Comparison of ENCODE assay signal across 26 cellular contexts in genomic region chr10:122388287-122388997, GRCh38.
DNase-seq lines count a peak whose midpoint lies in the region; ATAC-seq, FAIRE-seq and TF ChIP-seq lines count a peak whose summit lies in the region.
"Had no signal": no experiment of that assay in that cellular context is flagged by ENCODE, and none has a peak within 500 bp of the region (broad histone marks: within the 10 kb centered on the region; RNA-seq: fewer than 3 reads in every experiment).

No MANE protein-coding gene starts in this region.

- no peak overlapping the region for H3K4me3 ChIP-seq in WERI-Rb-1 (ENCODE audit: low read depth, low read length)
- H3K4me3 ChIP-seq: dorsolateral prefrontal cortex, SJSA1, stomach had no signal

- peak; percentile 75 to 89 for ATAC-seq in activated CD4-positive, CD25-positive, alpha-beta regulatory T cell treated with anti-CD3 and anti-CD28 coated beads, Interleukin-2, amount 50 U/mL, for 24 hours
- ATAC-seq: left lobe of liver; naive thymus-derived CD4-positive, alpha-beta T cell; right cardiac atrium had no signal

- no peaks in the 10 kb centered on the region for H3K27me3 ChIP-seq in WERI-Rb-1 (ENCODE audit: insufficient read depth, low read depth, severe bottlenecking)
- H3K27me3 ChIP-seq: dorsolateral prefrontal cortex, SJSA1, stomach had no signal

- H3K27me3 Mint-ChIP-seq in stimulated activated naive CD8-positive, alpha-beta T cell treated with anti-CD3 and anti-CD28 coated beads, Interleukin-15, Interleukin-2, amounts not matched to agents 100 ng/mL and 50 ng/mL, for 24 hours: no peaks in the 10 kb centered on the region
- H3K27me3 Mint-ChIP-seq: CD4-positive, alpha-beta memory T cell had no signal

- no peaks in the 10 kb centered on the region for H3K9me3 ChIP-seq in WERI-Rb-1 (ENCODE audit: severe bottlenecking)
- H3K9me3 ChIP-seq: SJSA1, stomach had no signal

- H3K36me3 ChIP-seq in WERI-Rb-1: peaks cover 2% of the 10 kb centered on the region
- H3K36me3 ChIP-seq: SJSA1 had no signal

- H3K4me3 Mint-ChIP-seq in stimulated activated naive CD8-positive, alpha-beta T cell treated with anti-CD3 and anti-CD28 coated beads, Interleukin-15, Interleukin-2, amounts not matched to agents 100 ng/mL and 50 ng/mL, for 24 hours: peak overlapping the region; percentile 2

- H3K27ac ChIP-seq in WERI-Rb-1: no peak overlapping the region
- H3K27ac ChIP-seq: 22Rv1, SJSA1, stomach had no signal

- TF ChIP-seq CTCF in WERI-Rb-1 (IDR thresholded peaks at IDR 0.05; ENCODE audit: low read depth, low read length): no peak

- FAIRE-seq in islet of Langerhans (lab: Jason Lieb, UNC): peak; percentile 69
- FAIRE-seq: endothelial cell of umbilical vein, G401.6, RCC 7860 had no signal

- peak overlapping the region; percentile 72 for H3K27ac Mint-ChIP-seq in stimulated activated naive CD8-positive, alpha-beta T cell treated with anti-CD3 and anti-CD28 coated beads, Interleukin-15, Interleukin-2, amounts not matched to agents 100 ng/mL and 50 ng/mL, for 24 hours

- peaks cover 45% of the 10 kb centered on the region for H3K36me3 Mint-ChIP-seq in stimulated activated naive CD8-positive, alpha-beta T cell treated with anti-CD3 and anti-CD28 coated beads, Interleukin-15, Interleukin-2, amounts not matched to agents 100 ng/mL and 50 ng/mL, for 24 hours (ENCODE audit: low read depth)

- no peak for DNase-seq in activated CD4-positive, CD25-positive, alpha-beta regulatory T cell treated with anti-CD3 and anti-CD28 coated beads, Interleukin-2, amount 50 U/mL, for 72 hours
- peak; percentile 24 to 27 for DNase-seq in stimulated activated CD4-positive, alpha-beta T cell treated with anti-CD3 and anti-CD28 coated beads, Interleukin-15, amount 100 ng/mL, for 48 hours (ENCODE audit: low read depth in 2 of 2)
- no peak for DNase-seq in stimulated activated CD4-positive, alpha-beta T cell treated with anti-CD3 and anti-CD28 coated beads, Interleukin-2, amount 100 ng/mL, for 48 hours
- DNase-seq in 8988T (no peak), WERI-Rb-1 (no peak)
- DNase-seq: anterior cingulate cortex; CD4-positive, alpha-beta memory T cell; central memory CD4-positive, alpha-beta T cell; DMS153; dorsolateral prefrontal cortex; head of caudate nucleus; naive thymus-derived CD4-positive, alpha-beta T cell; NCI-H1436; NCI-H2171; NCI-H526; right cardiac atrium; stomach had no signal

- no peaks in the 10 kb centered on the region for H3K9me3 Mint-ChIP-seq in stimulated activated naive CD8-positive, alpha-beta T cell treated with anti-CD3 and anti-CD28 coated beads, Interleukin-15, Interleukin-2, amounts not matched to agents 100 ng/mL and 50 ng/mL, for 24 hours

- H3K4me1 Mint-ChIP-seq in stimulated activated naive CD8-positive, alpha-beta T cell treated with anti-CD3 and anti-CD28 coated beads, Interleukin-15, Interleukin-2, amounts not matched to agents 100 ng/mL and 50 ng/mL, for 24 hours (ENCODE audit: low read depth): peaks cover 65% of the 10 kb centered on the region

Comparison
In these comparisons a context has a peak if more than half of its experiments do, and no peak if none do; other contexts are left out.
1. DNase-seq: peak in stimulated activated CD4-positive, alpha-beta T cell treated with anti-CD3 and anti-CD28 coated beads, Interleukin-15, amount 100 ng/mL, for 48 hours (2 of 2); none in activated CD4-positive, CD25-positive, alpha-beta regulatory T cell treated with anti-CD3 and anti-CD28 coated beads, Interleukin-2, amount 50 U/mL, for 72 hours (single experiment), stimulated activated CD4-positive, alpha-beta T cell treated with anti-CD3 and anti-CD28 coated beads, Interleukin-2, amount 100 ng/mL, for 48 hours (0 of 2), 8988T (single experiment) and WERI-Rb-1 (single experiment).